ENCODE assay signal across 26 cellular contexts in the genomic region with DNA sequence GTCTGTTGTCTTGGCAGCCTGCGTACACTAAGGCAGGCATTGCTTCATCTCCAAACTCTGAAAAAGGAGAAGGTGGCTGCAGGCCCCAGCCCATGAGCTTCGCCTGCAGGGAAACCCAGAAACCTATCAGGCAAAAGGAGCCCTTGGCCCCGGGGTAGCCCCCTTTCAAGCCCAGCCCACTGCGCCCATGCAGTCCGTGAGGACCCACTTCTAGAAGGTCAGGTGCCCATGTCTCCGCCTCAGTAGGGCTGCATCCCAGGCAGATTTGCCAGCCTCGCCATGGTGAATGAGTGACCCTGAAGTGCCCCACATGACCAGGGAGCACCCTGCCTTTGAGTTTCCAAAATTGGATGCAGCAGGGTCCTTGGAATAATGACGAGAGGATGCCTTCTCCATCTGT.
DNase-seq lines count a peak whose midpoint lies in the region; ATAC-seq and TF ChIP-seq lines count a peak whose summit lies in the region.
"Had no signal": no experiment of that assay in that cellular context is flagged by ENCODE, and none has a peak within 500 bp of the region (broad histone marks: within the 10 kb centered on the region; RNA-seq: fewer than 3 reads in every experiment).

No MANE protein-coding gene starts in this region.

- peaks cover 7% of the 10 kb centered on the region for H3K27me3 Mint-ChIP-seq in nephron progenitor cell (ENCODE audit: low read depth, poor library complexity)
- H3K27me3 Mint-ChIP-seq: CD4-positive, alpha-beta memory T cell; CD4-positive, CD25-positive, alpha-beta regulatory T cell had no signal

- intact Hi-C loops in Right ventricle myocardium inferior (cut with DNase I) = no loop called here
- intact Hi-C loops in left ventricle myocardium superior (cut with micrococcal nuclease) = no loop called here
- intact Hi-C loops in left cardiac atrium (cut with DNase I) = no loop called here

- H3K36me3 Mint-ChIP-seq in nephron progenitor cell (ENCODE audit: low read depth) = peaks cover 38% of the 10 kb centered on the region
- H3K36me3 Mint-ChIP-seq: CD14-positive monocyte; CD4-positive, alpha-beta memory T cell; CD4-positive, CD25-positive, alpha-beta regulatory T cell; CD8-positive, alpha-beta memory T cell had no signal

- H3K4me1 Mint-ChIP-seq in nephron progenitor cell = peaks cover 40% of the 10 kb centered on the region
- H3K4me1 Mint-ChIP-seq: CD14-positive monocyte; CD4-positive, alpha-beta memory T cell; CD4-positive, CD25-positive, alpha-beta regulatory T cell; CD8-positive, alpha-beta memory T cell had no signal

- no peaks in the 10 kb centered on the region for H3K36me3 ChIP-seq in right atrium auricular region
- H3K36me3 ChIP-seq: BE2C had no signal

- H3K27ac ChIP-seq in right atrium auricular region = no peak overlapping the region
- H3K27ac ChIP-seq: 22Rv1, A549, BLaER1 had no signal

- peaks cover 0 to 22% of the 10 kb centered on the region in 2 donors for H3K9me3 ChIP-seq in right atrium auricular region
- H3K9me3 ChIP-seq: A549, BE2C had no signal

- no peaks in the 10 kb centered on the region for H3K4me1 ChIP-seq in right atrium auricular region
- H3K4me1 ChIP-seq: A549, BE2C, BLaER1 had no signal

- no peak overlapping the region for H3K4me3 ChIP-seq in right atrium auricular region
- H3K4me3 ChIP-seq: A549, BLaER1, GM12878 had no signal

- ATAC-seq in Right ventricle myocardium inferior (no peak), left ventricle myocardium superior (no peak), left cardiac atrium (no peak), GM21529 (IDR thresholded peaks at IDR 0.05; ENCODE audit: unreplicated experiment) (no peak)
- ATAC-seq: A549, GM12878 had no signal

- DNase-seq in Right ventricle myocardium inferior (ENCODE audit: missing footprints) = peak; percentile 39
- no peak for DNase-seq in right atrium auricular region (ENCODE audit: low spot score)
- peak; percentile 13 for DNase-seq in left ventricle myocardium superior
- no peak for DNase-seq in left cardiac atrium
- DNase-seq in nephron progenitor cell = no peak
- no peak for DNase-seq in effector CD8-positive, alpha-beta T cell (lab: John Stamatoyannopoulos, UW)
- DNase-seq: ACHN; BE2C; C1 segment of cervical spinal cord; CD4-positive, alpha-beta memory T cell; CD4-positive, CD25-positive, alpha-beta regulatory T cell; CD8-positive, alpha-beta memory T cell; COR-L47; DMS 273 treated with DMSO at 0.1 percent for 48 hours; DMS153; DMS53; DMS79; DND-41; EL; GDM1 had no signal

- no peak overlapping the region for H3K27ac Mint-ChIP-seq in nephron progenitor cell
- H3K27ac Mint-ChIP-seq: CD14-positive monocyte; CD4-positive, alpha-beta memory T cell; CD4-positive, CD25-positive, alpha-beta regulatory T cell; CD8-positive, alpha-beta memory T cell had no signal

- TF ChIP-seq CTCF in right atrium auricular region (IDR thresholded peaks at IDR 0.05) (no peak), nephron progenitor cell (IDR thresholded peaks at IDR 0.05) (no peak)

- peak overlapping the region; percentile 34 for H3K4me3 Mint-ChIP-seq in nephron progenitor cell
- H3K4me3 Mint-ChIP-seq: CD14-positive monocyte; CD4-positive, alpha-beta memory T cell; CD4-positive, CD25-positive, alpha-beta regulatory T cell; CD8-positive, alpha-beta memory T cell had no signal

- H3K9me3 Mint-ChIP-seq in nephron progenitor cell = peaks cover 49% of the 10 kb centered on the region

- H3K27me3 ChIP-seq in right atrium auricular region = no peaks in the 10 kb centered on the region
- H3K27me3 ChIP-seq: BE2C, BLaER1 had no signal

Comparison
In these comparisons a context has a peak if more than half of its experiments do, and no peak if none do; other contexts are left out.
1. DNase-seq: peak in Right ventricle myocardium inferior (single experiment) and left ventricle myocardium superior (single experiment); none in right atrium auricular region (single experiment), left cardiac atrium (single experiment), nephron progenitor cell (single experiment) and effector CD8-positive, alpha-beta T cell (single experiment).